26 cellular contexts compared by ENCODE assay signal in genomic region chr10:3108575-3109105, GRCh38. TPM values are rescaled to one million over a fixed set of nuclear protein-coding genes. Genes with fewer than 3 reads are reported as not detected.
A peak's percentile ranks its signal among the peaks of the same experiment; 100 is the strongest.
DNase-seq lines count a peak whose midpoint lies in the region; ATAC-seq and TF ChIP-seq lines count a peak whose summit lies in the region.
"Had no signal": no experiment of that assay in that cellular context is flagged by ENCODE, and none has a peak within 500 bp of the region (broad histone marks: within the 10 kb centered on the region; RNA-seq: fewer than 3 reads in every experiment).

No MANE protein-coding gene starts in this region.

- DNase-seq in activated naive CD4-positive, alpha-beta T cell treated with anti-CD3 and anti-CD28 coated beads for 36 hours: no peak
- DNase-seq in RWPE2 (ENCODE audit: low spot score) (no peak), epithelial cell of prostate (ENCODE audit: low read depth, low spot score) (no peak), psoas muscle (no peak)
- DNase-seq in stimulated activated CD4-positive, alpha-beta T cell treated with anti-CD3 and anti-CD28 coated beads, Interleukin-12 subunit alpha, Interleukin-12 subunit beta, amount 100 ng/mL, for 4 hours: no peak
- DNase-seq: 8988T; activated CD4-positive, alpha-beta T cell treated with anti-CD3 and anti-CD28 coated beads for 4 hours; activated naive CD8-positive, alpha-beta T cell treated with anti-CD3 and anti-CD28 coated beads for 36 hours; Calu3; DMS79; GDM1; midbrain; naive thymus-derived CD8-positive, alpha-beta T cell; NCI-H146; NCI-H2107; NCI-H345; SIG-M5; stimulated activated naive B cell treated with anti-CD40 and anti-IgM and Interleukin-4, amounts not matched to agents 10 μg/mL and 1 μg/mL and 100 μg/mL, for 72 hours; substantia nigra; T1000; WERI-Rb-1 had no signal

- H3K9me3 ChIP-seq in RWPE2 (ENCODE audit: severe bottlenecking) (no peaks in the 10 kb centered on the region), psoas muscle (no peaks in the 10 kb centered on the region)
- H3K9me3 ChIP-seq: HAP-1, prostate gland had no signal

- H3K4me1 ChIP-seq in RWPE2 (ENCODE audit: insufficient read depth, poor library complexity, severe bottlenecking): peaks cover 14% of the 10 kb centered on the region
- H3K4me1 ChIP-seq in psoas muscle: peaks cover 36% of the 10 kb centered on the region
- H3K4me1 ChIP-seq: HAP-1, prostate gland had no signal

- peak overlapping the region; percentile 17 for H3K27ac Mint-ChIP-seq in activated naive CD4-positive, alpha-beta T cell treated with anti-CD3 and anti-CD28 coated beads, Interleukin-2, amount 50 U/mL, for 24 hours
- no peak overlapping the region for H3K27ac Mint-ChIP-seq in activated naive CD4-positive, alpha-beta T cell treated with anti-CD3 and anti-CD28 coated beads for 36 hours
- H3K27ac Mint-ChIP-seq: activated naive CD8-positive, alpha-beta T cell treated with anti-CD3 and anti-CD28 coated beads for 36 hours; naive thymus-derived CD8-positive, alpha-beta T cell; stimulated activated naive B cell treated with anti-CD40 and anti-IgM and Interleukin-4, amounts not matched to agents 10 μg/mL and 1 μg/mL and 100 μg/mL, for 72 hours had no signal

- H3K4me3 ChIP-seq in RWPE2 (ENCODE audit: severe bottlenecking) (no peak overlapping the region), psoas muscle (peak overlapping the region; percentile 26)
- H3K4me3 ChIP-seq: HAP-1, prostate gland had no signal

- 85 to 92% (median 87%) methylated on average over 21 of the region's 21 CpGs for WGBS in psoas muscle, 3 donors

- CTCF ChIA-PET in activated naive CD4-positive, alpha-beta T cell treated with anti-CD3 and anti-CD28 coated beads for 36 hours (lab: Charles Lee): no interaction called here

- H3K27ac ChIP-seq in RWPE2 (ENCODE audit: poor library complexity, severe bottlenecking) (peak overlapping the region; percentile 95), epithelial cell of prostate (peak overlapping the region; percentile 99), psoas muscle (peak overlapping the region; percentile 88)
- H3K27ac ChIP-seq: WERI-Rb-1 had no signal

- H3K4me1 Mint-ChIP-seq in activated naive CD4-positive, alpha-beta T cell treated with anti-CD3 and anti-CD28 coated beads, Interleukin-2, amount 50 U/mL, for 24 hours: no peaks in the 10 kb centered on the region
- no peaks in the 10 kb centered on the region for H3K4me1 Mint-ChIP-seq in activated naive CD4-positive, alpha-beta T cell treated with anti-CD3 and anti-CD28 coated beads for 36 hours (ENCODE audit: low read depth)
- H3K4me1 Mint-ChIP-seq: activated naive CD8-positive, alpha-beta T cell treated with anti-CD3 and anti-CD28 coated beads for 36 hours had no signal

- no peaks in the 10 kb centered on the region for H3K9me3 Mint-ChIP-seq in activated naive CD4-positive, alpha-beta T cell treated with anti-CD3 and anti-CD28 coated beads, Interleukin-2, amount 50 U/mL, for 24 hours
- no peaks in the 10 kb centered on the region for H3K9me3 Mint-ChIP-seq in activated naive CD4-positive, alpha-beta T cell treated with anti-CD3 and anti-CD28 coated beads for 36 hours
- H3K9me3 Mint-ChIP-seq: activated naive CD8-positive, alpha-beta T cell treated with anti-CD3 and anti-CD28 coated beads for 36 hours; naive thymus-derived CD8-positive, alpha-beta T cell; stimulated activated naive B cell treated with anti-CD40 and anti-IgM and Interleukin-4, amounts not matched to agents 10 μg/mL and 1 μg/mL and 100 μg/mL, for 72 hours had no signal

- TF ChIP-seq CTCF in RWPE2 (IDR thresholded peaks at IDR 0.05; ENCODE audit: poor library complexity, severe bottlenecking): no peak
- TF ChIP-seq CTCF in psoas muscle (IDR thresholded peaks at IDR 0.05): no peak

- peaks cover 83% of the 10 kb centered on the region for H3K36me3 ChIP-seq in RWPE2 (ENCODE audit: low read depth)
- peaks cover 0 to 27% of the 10 kb centered on the region in 2 donors for H3K36me3 ChIP-seq in psoas muscle (ENCODE audit: insufficient read depth in 1 of 2, low read depth in 1 of 2)
- H3K36me3 ChIP-seq: WERI-Rb-1 had no signal

- ATAC-seq in RWPE2 (ENCODE audit: low read depth) (no peak), psoas muscle (no peak), HG02970 (IDR thresholded peaks at IDR 0.05; ENCODE audit: low FRiP score, unreplicated experiment) (no peak), HG02571 (IDR thresholded peaks at IDR 0.05; ENCODE audit: unreplicated experiment) (no peak)
- ATAC-seq: naive thymus-derived CD8-positive, alpha-beta T cell; stimulated activated naive B cell treated with anti-CD40 and anti-IgM and Interleukin-4, amounts not matched to agents 10 μg/mL and 1 μg/mL and 100 μg/mL, for 72 hours had no signal

- no peaks in the 10 kb centered on the region for H3K27me3 Mint-ChIP-seq in activated naive CD4-positive, alpha-beta T cell treated with anti-CD3 and anti-CD28 coated beads, Interleukin-2, amount 50 U/mL, for 24 hours
- H3K27me3 Mint-ChIP-seq in activated naive CD4-positive, alpha-beta T cell treated with anti-CD3 and anti-CD28 coated beads for 36 hours (ENCODE audit: low read depth): no peaks in the 10 kb centered on the region
- H3K27me3 Mint-ChIP-seq: activated naive CD8-positive, alpha-beta T cell treated with anti-CD3 and anti-CD28 coated beads for 36 hours; naive thymus-derived CD8-positive, alpha-beta T cell; stimulated activated naive B cell treated with anti-CD40 and anti-IgM and Interleukin-4, amounts not matched to agents 10 μg/mL and 1 μg/mL and 100 μg/mL, for 72 hours had no signal

- H3K4me3 Mint-ChIP-seq in activated naive CD4-positive, alpha-beta T cell treated with anti-CD3 and anti-CD28 coated beads, Interleukin-2, amount 50 U/mL, for 24 hours: no peak overlapping the region
- no peak overlapping the region for H3K4me3 Mint-ChIP-seq in activated naive CD4-positive, alpha-beta T cell treated with anti-CD3 and anti-CD28 coated beads for 36 hours
- H3K4me3 Mint-ChIP-seq: activated naive CD8-positive, alpha-beta T cell treated with anti-CD3 and anti-CD28 coated beads for 36 hours; naive thymus-derived CD8-positive, alpha-beta T cell; stimulated activated naive B cell treated with anti-CD40 and anti-IgM and Interleukin-4, amounts not matched to agents 10 μg/mL and 1 μg/mL and 100 μg/mL, for 72 hours had no signal

- H3K27me3 ChIP-seq in RWPE2 (ENCODE audit: insufficient read depth, poor library complexity, severe bottlenecking) (no peaks in the 10 kb centered on the region), psoas muscle (ENCODE audit: insufficient read depth in 3 of 3, low read length in 2 of 3) (no peaks in the 10 kb centered on the region)

- intact Hi-C loops in activated naive CD4-positive, alpha-beta T cell treated with anti-CD3 and anti-CD28 coated beads for 36 hours (cut with micrococcal nuclease): no loop called here
- intact Hi-C loops in psoas muscle (cut with DNase I): no loop called here

- peaks cover 18% of the 10 kb centered on the region for H3K36me3 Mint-ChIP-seq in activated naive CD4-positive, alpha-beta T cell treated with anti-CD3 and anti-CD28 coated beads, Interleukin-2, amount 50 U/mL, for 24 hours
- H3K36me3 Mint-ChIP-seq in activated naive CD4-positive, alpha-beta T cell treated with anti-CD3 and anti-CD28 coated beads for 36 hours (ENCODE audit: low read depth): peaks cover 57% of the 10 kb centered on the region

RNA-seq across cellular contexts. Expression of gene PFKP, which starts 41.3 kb away (rescaled TPM):
- 10 to 100 TPM; 96.2 to 99.7 TPM for total RNA-seq in activated naive CD4-positive, alpha-beta T cell treated with anti-CD3 and anti-CD28 coated beads for 36 hours
- 100 to 1,000 TPM in 1 of 4 donors, 10 to 100 TPM in 3; 12.4 to 104 (median 56.4) TPM for total RNA-seq in psoas muscle
- 10 to 100 TPM; 12.2 to 87.6 (median 33.1) TPM for polyA plus RNA-seq in psoas muscle
